ENCODE assay signal across 21 cellular contexts in genomic region chr15:90018216-90018831, GRCh38. TPM values are rescaled to one million over a fixed set of nuclear protein-coding genes. Genes with fewer than 3 reads are reported as not detected.
DNase-seq lines count a peak whose midpoint lies in the region; ATAC-seq and TF ChIP-seq lines count a peak whose summit lies in the region.
"Had no signal": no experiment of that assay in that cellular context is flagged by ENCODE, and none has a peak within 500 bp of the region (broad histone marks: within the 10 kb centered on the region; RNA-seq: fewer than 3 reads in every experiment).

No MANE protein-coding gene starts in this region.

- H3K9me3 ChIP-seq in endodermal cell (ENCODE audit: control insufficient read depth, low read length) (no peaks in the 10 kb centered on the region), muscle layer of duodenum (ENCODE audit: control insufficient read depth in 1 of 2, low read length in 2 of 2) (no peaks in the 10 kb centered on the region)
- H3K9me3 ChIP-seq: Peyer's patch had no signal

- H3K36me3 ChIP-seq in GM23338 (ENCODE audit: insufficient read depth) (no peaks in the 10 kb centered on the region), endodermal cell (ENCODE audit: control insufficient read depth, insufficient read depth, low read length) (no peaks in the 10 kb centered on the region), muscle layer of duodenum (ENCODE audit: control insufficient read depth in 1 of 2, insufficient read depth in 2 of 2, low read length in 2 of 2) (no peaks in the 10 kb centered on the region)
- H3K36me3 ChIP-seq: Peyer's patch had no signal

- H3K4me3 Mint-ChIP-seq in GM23338 = no peak overlapping the region
- H3K4me3 Mint-ChIP-seq in IgD-negative memory B cell = peak overlapping the region in 1 of 4 donors; percentile 12
- no peak overlapping the region for H3K4me3 Mint-ChIP-seq in endodermal cell
- H3K4me3 Mint-ChIP-seq: activated naive CD4-positive, alpha-beta T cell treated with anti-CD3 and anti-CD28 coated beads, Interleukin-2, amount 10 ng/mL, durations not matched to agents 7 days and 5 days; CD8-positive, alpha-beta memory T cell; central memory CD8-positive, alpha-beta T cell; type B pancreatic cell had no signal

- TF ChIP-seq CTCF in GM23338 (conservative IDR thresholded peaks at IDR 0.05; ENCODE audit: low read depth in 2 of 2) (no peak), endodermal cell (conservative IDR thresholded peaks at IDR 0.05) (peak; percentile 15)

- H3K9me3 Mint-ChIP-seq in GM23338 (no peaks in the 10 kb centered on the region; the same call in 2 of the 3 replicates), IgD-negative memory B cell (no peaks in the 10 kb centered on the region), endodermal cell (no peaks in the 10 kb centered on the region)
- H3K9me3 Mint-ChIP-seq: CD8-positive, alpha-beta memory T cell; central memory CD8-positive, alpha-beta T cell; type B pancreatic cell had no signal

- H3K27ac Mint-ChIP-seq in GM23338 (peak overlapping the region; percentile 84), IgD-negative memory B cell (peak overlapping the region in 2 of 3 donors; percentile 20 to 31), endodermal cell (no peak overlapping the region)
- H3K27ac Mint-ChIP-seq: activated naive CD4-positive, alpha-beta T cell treated with anti-CD3 and anti-CD28 coated beads, Interleukin-2, amount 10 ng/mL, durations not matched to agents 7 days and 5 days had no signal

- no peak overlapping the region for H3K9ac ChIP-seq in endodermal cell (ENCODE audit: extremely low read depth, low read length, poor library complexity, severe bottlenecking)

- H3K36me3 Mint-ChIP-seq in GM23338 (ENCODE audit: low read depth) (no peaks in the 10 kb centered on the region), IgD-negative memory B cell (peaks cover 5% of the 10 kb centered on the region), endodermal cell (ENCODE audit: low read depth) (peaks cover 5% of the 10 kb centered on the region)

- H2AFZ ChIP-seq in GM23338 = no peak overlapping the region

- WGBS in endodermal cell (ENCODE audit: insufficient coverage in 1 of 2, insufficient read length in 1 of 2), 2 experiments = 94 to 96% methylated on average over 16 to 17 of the region's 17 CpGs

- H3K4me1 ChIP-seq in GM23338 (ENCODE audit: insufficient read depth) = peaks cover 10% of the 10 kb centered on the region
- H3K4me1 ChIP-seq in endodermal cell (ENCODE audit: control insufficient read depth, insufficient read depth, low read length) = peaks cover 13% of the 10 kb centered on the region
- peaks cover 5 to 10% of the 10 kb centered on the region in 2 donors for H3K4me1 ChIP-seq in muscle layer of duodenum (ENCODE audit: control insufficient read depth in 1 of 2, insufficient read depth in 2 of 2, low read length in 2 of 2)

- no peaks in the 10 kb centered on the region for H3F3A ChIP-seq in GM23338 (replicated peaks; ENCODE audit: low read depth)

- ATAC-seq in GM23338 (peak; percentile 34; the same call in 2 of the 3 replicates), GM21381 (IDR thresholded peaks at IDR 0.05; ENCODE audit: unreplicated experiment) (no peak)
- ATAC-seq: left ventricle myocardium superior had no signal

- DNase-seq in GM23338 (ENCODE audit: low spot score) = no peak
- DNase-seq in endodermal cell = peak; percentile 44
- no peak for DNase-seq in retina
- no peak for DNase-seq in stimulated activated CD4-positive, alpha-beta T cell treated with anti-CD3 and anti-CD28 coated beads, Interleukin-15, amount 100 ng/mL, for 24 hours
- DNase-seq in NK-92 treated with Interleukin-12 subunit alpha and Interleukin-12 subunit beta, amount 100 ng/mL, for 24 hours (lab: John Stamatoyannopoulos, UW) = no peak
- DNase-seq: activated naive CD4-positive, alpha-beta T cell treated with anti-CD3 and anti-CD28 coated beads, Interleukin-2, amount 10 ng/mL, durations not matched to agents 7 days and 5 days; anterior cingulate cortex; CD8-positive, alpha-beta memory T cell; foreskin melanocyte; GF-D8; left ventricle myocardium superior; NCI-H1105; NCI-H2029; NCI-H446 treated with DMSO at 0.1 percent for 48 hours; occipital lobe; Peyer's patch had no signal

- no peak overlapping the region for H3K27ac ChIP-seq in GM23338 (ENCODE audit: low read depth)
- no peak overlapping the region for H3K27ac ChIP-seq in endodermal cell (ENCODE audit: low read depth, low read length)
- peak overlapping the region; percentile 51 for H3K27ac ChIP-seq in muscle layer of duodenum (ENCODE audit: low read length)

- H3K9me2 ChIP-seq in GM23338 (ENCODE audit: insufficient read depth) = no peaks in the 10 kb centered on the region

- H3K27me3 ChIP-seq in GM23338 (ENCODE audit: insufficient read depth) (no peaks in the 10 kb centered on the region), endodermal cell (ENCODE audit: control insufficient read depth, insufficient read depth, low read length, poor library complexity, severe bottlenecking) (no peaks in the 10 kb centered on the region), muscle layer of duodenum (ENCODE audit: low read depth, low read length) (no peaks in the 10 kb centered on the region)
- H3K27me3 ChIP-seq: Peyer's patch had no signal

- no peaks in the 10 kb centered on the region; the same call in 1 of the 2 replicates for H4K20me1 ChIP-seq in GM23338 (replicated peaks; ENCODE audit: insufficient read depth)

- peaks cover 5% of the 10 kb centered on the region for H3K27me3 Mint-ChIP-seq in GM23338 (ENCODE audit: insufficient read depth, low read depth, poor library complexity)
- no peaks in the 10 kb centered on the region for H3K27me3 Mint-ChIP-seq in IgD-negative memory B cell
- no peaks in the 10 kb centered on the region for H3K27me3 Mint-ChIP-seq in endodermal cell (ENCODE audit: insufficient read depth)
- H3K27me3 Mint-ChIP-seq: activated naive CD4-positive, alpha-beta T cell treated with anti-CD3 and anti-CD28 coated beads, Interleukin-2, amount 10 ng/mL, durations not matched to agents 7 days and 5 days; CD8-positive, alpha-beta memory T cell; central memory CD8-positive, alpha-beta T cell; type B pancreatic cell had no signal

- H3K4me2 ChIP-seq in GM23338 = no peak overlapping the region

- H3K4me1 Mint-ChIP-seq in GM23338 (peaks cover 29% of the 10 kb centered on the region), IgD-negative memory B cell (peaks cover 10 to 24% (median 12%) of the 10 kb centered on the region in 3 donors), endodermal cell (peaks cover 18% of the 10 kb centered on the region)

- no peak overlapping the region for H3K4me3 ChIP-seq in GM23338
- H3K4me3 ChIP-seq in endodermal cell (ENCODE audit: low read length) = no peak overlapping the region
- H3K4me3 ChIP-seq in muscle layer of duodenum (ENCODE audit: low read depth in 1 of 2, low read length in 2 of 2) = no peak overlapping the region
- H3K4me3 ChIP-seq: Peyer's patch had no signal

- H3K79me2 ChIP-seq in GM23338 (replicated peaks; ENCODE audit: insufficient read depth) = peaks cover 59% of the 10 kb centered on the region

TF ChIP-seq in GM23338, 12 proteins besides CTCF, POLR2A, EP300 and RAD21:
- no peak for TF ChIP-seq ZNF114 (CRISPR knock-in tag; IDR thresholded peaks at IDR 0.05)
- TF ChIP-seq STAT1 (IDR thresholded peaks at IDR 0.05; ENCODE audit: unreplicated experiment) = no peak
- no peak for TF ChIP-seq ETS1 (IDR thresholded peaks at IDR 0.05)
- TF ChIP-seq ZNF331 (CRISPR knock-in tag; IDR thresholded peaks at IDR 0.05; ENCODE audit: low read depth) = no peak
- no peak for TF ChIP-seq EZH2phosphoT487 (IDR thresholded peaks at IDR 0.05; ENCODE audit: unreplicated experiment)
- TF ChIP-seq JUNB (IDR thresholded peaks at IDR 0.05; ENCODE audit: unreplicated experiment) = no peak

RNA-seq across cellular contexts. Expression of gene ZNF710, which starts 17.2 kb away (rescaled TPM):
- total RNA-seq in GM23338 (2014; rRNA removed; shearing (Covaris generic)) = 16.7 and 18.2 TPM in 2 replicates
- polyA plus RNA-seq in GM23338 (2016; fragmentation: Nextera tagmentation; extraction: Ambion mirVana) = 15.9 and 16.0 TPM in 2 replicates
- polyA plus RNA-seq in IgD-negative memory B cell = 3.6 TPM
- total RNA-seq in endodermal cell = 10 to 100 TPM; 31.8 to 39.1 TPM
- polyA plus RNA-seq in endodermal cell (2013, experiment 1 of 2) = 37.1 TPM
- 33.8 TPM for polyA plus RNA-seq in endodermal cell (2013, experiment 2 of 2)
